Comparison of ENCODE assay signal across 16 cellular contexts in the genomic region with DNA sequence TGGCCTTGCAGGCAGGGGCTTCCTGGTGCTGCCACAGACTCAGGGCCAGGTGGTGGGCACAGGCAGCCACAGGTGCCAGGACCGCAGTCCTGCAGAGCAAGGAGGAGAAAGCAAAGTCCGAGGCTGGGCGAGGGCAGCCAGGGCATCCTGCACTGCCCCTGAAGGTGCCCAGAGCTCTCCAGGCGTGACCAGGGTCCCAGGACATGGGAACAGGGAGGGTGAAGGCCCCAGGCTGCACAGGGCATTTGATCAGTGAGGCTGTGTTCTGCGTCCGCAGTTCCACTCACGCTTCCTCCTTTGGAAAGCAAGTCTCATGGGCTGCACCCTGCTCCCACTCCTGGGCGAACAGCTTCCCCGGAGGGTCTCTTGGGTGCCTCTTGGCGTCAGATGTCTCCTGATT. TPM values are rescaled to one million over a fixed set of nuclear protein-coding genes. Genes with fewer than 3 reads are reported as not detected.
DNase-seq lines count a peak whose midpoint lies in the region; ATAC-seq, FAIRE-seq and TF ChIP-seq lines count a peak whose summit lies in the region.
"Had no signal": no experiment of that assay in that cellular context is flagged by ENCODE, and none has a peak within 500 bp of the region (broad histone marks: within the 10 kb centered on the region; RNA-seq: fewer than 3 reads in every experiment).

No MANE protein-coding gene starts in this region.

- POLR2A ChIA-PET in GM12878 (lab: Charles Lee), result interaction anchor here (0.6 to 2.1 kb wide), 9 partner anchors 15 to 657 kb away, joined by 3 to 14 read pairs (median 3); no protein-coding TSS in a partner anchor
- POLR2A ChIA-PET in naive thymus-derived CD8-positive, alpha-beta T cell (lab: Charles Lee), result interaction anchor here (1.2 kb wide), 1 partner anchor 43 kb away, joined by 5 read pairs; the partner anchor contains the start of gene ABLIM2
- POLR2A ChIA-PET in activated CD4-positive, alpha-beta T cell treated with anti-CD3 and anti-CD28 coated beads, Interleukin-2, amount 10 ng/mL, durations not matched to agents 7 days and 5 days (lab: Charles Lee), result no interaction called here

- H3K4me1 Mint-ChIP-seq in naive thymus-derived CD8-positive, alpha-beta T cell, result peaks cover 27 to 75% (median 67%) of the 10 kb centered on the region in 4 donors
- H3K4me1 Mint-ChIP-seq in activated CD4-positive, alpha-beta T cell treated with anti-CD3 and anti-CD28 coated beads, Interleukin-2, amount 10 ng/mL, durations not matched to agents 7 days and 5 days, result peaks cover 42% of the 10 kb centered on the region

- peaks cover 0 to 7% (median 0%) of the 10 kb centered on the region in 3 donors for H3K36me3 Mint-ChIP-seq in naive thymus-derived CD8-positive, alpha-beta T cell
- H3K36me3 Mint-ChIP-seq in activated CD4-positive, alpha-beta T cell treated with anti-CD3 and anti-CD28 coated beads, Interleukin-2, amount 10 ng/mL, durations not matched to agents 7 days and 5 days (ENCODE audit: low read depth), result no peaks in the 10 kb centered on the region

- intact Hi-C loops in GM12878 (cut with micrococcal nuclease; ENCODE audit: unreplicated experiment), result no loop called here

- H3K4me3 ChIP-seq in BLaER1 (peak overlapping the region; percentile 73), GM12878 (peak overlapping the region; percentile 74)

- in situ Hi-C loops in GM12878 (cut with MboI), result no loop called here

- H3K9me3 ChIP-seq in BLaER1 (no peaks in the 10 kb centered on the region), GM12878 (replicated peaks; ENCODE audit: control insufficient read depth, insufficient read depth, low read length) (no peaks in the 10 kb centered on the region)
- H3K9me3 ChIP-seq: heart right ventricle, Peyer's patch, thyroid gland had no signal

- H3K27ac ChIP-seq in BLaER1 (peak overlapping the region; percentile 96), GM12878 (ENCODE audit: control insufficient read depth, insufficient read depth) (peak overlapping the region; percentile 94)

- H3K36me3 ChIP-seq in BLaER1, result peaks cover 5% of the 10 kb centered on the region; the same call in 1 of the 2 replicates
- H3K36me3 ChIP-seq in GM12878 (ENCODE audit: control insufficient read depth in 2 of 2, insufficient read depth in 2 of 2, low read length in 1 of 2), result peaks cover 3 to 7% of the 10 kb centered on the region in 2 experiments; a peak in 2 of 4 replicates
- H3K36me3 ChIP-seq: Peyer's patch, thyroid gland had no signal

- H3K9me3 Mint-ChIP-seq in naive thymus-derived CD8-positive, alpha-beta T cell, result no peaks in the 10 kb centered on the region
- H3K9me3 Mint-ChIP-seq in activated CD4-positive, alpha-beta T cell treated with anti-CD3 and anti-CD28 coated beads, Interleukin-2, amount 10 ng/mL, durations not matched to agents 7 days and 5 days, result no peaks in the 10 kb centered on the region
- H3K9me3 Mint-ChIP-seq: activated CD4-positive, alpha-beta memory T cell treated with anti-CD3 and anti-CD28 coated beads for 36 hours had no signal

- no peak overlapping the region; the same call in 1 of the 2 replicates for H2AFZ ChIP-seq in GM12878 (ENCODE audit: control insufficient read depth, low read depth, low read length)

- RAD21 ChIA-PET in GM12878 (lab: Charles Lee; ENCODE audit: unreplicated experiment), result interaction anchor here (0.9 to 2.7 kb wide), 10 partner anchors 10 to 234 kb away, joined by 3 to 22 read pairs (median 4); no protein-coding TSS in a partner anchor

- peak overlapping the region in 7 of 10 donors; percentile 12 to 96 (median 94) for H3K4me3 Mint-ChIP-seq in naive thymus-derived CD8-positive, alpha-beta T cell
- H3K4me3 Mint-ChIP-seq in activated CD4-positive, alpha-beta T cell treated with anti-CD3 and anti-CD28 coated beads, Interleukin-2, amount 10 ng/mL, durations not matched to agents 7 days and 5 days, result no peak overlapping the region

- no peak for TF ChIP-seq RAD21 in GM12878 (IDR thresholded peaks at IDR 0.05; ENCODE audit: insufficient read depth, low read depth, low read length)

- peak; percentile 2; the same call in 2 of the 3 replicates for ATAC-seq in GM12878
- ATAC-seq in naive thymus-derived CD8-positive, alpha-beta T cell, result no peak
- ATAC-seq in HG02885 (IDR thresholded peaks at IDR 0.05; ENCODE audit: poor library complexity, unreplicated experiment), result no peak
- ATAC-seq in HG02759 (IDR thresholded peaks at IDR 0.05; ENCODE audit: unreplicated experiment), result no peak
- ATAC-seq: heart right ventricle, left colon had no signal

- H3K4me1 ChIP-seq in BLaER1 (peaks cover 100% of the 10 kb centered on the region), GM12878 (ENCODE audit: control insufficient read depth, insufficient read depth, low read length) (peaks cover 62% of the 10 kb centered on the region)

- BruUV-seq in GM12878 (replicated peaks; lab: Mats Ljungman, UMichigan), result no TSS peak

- TF ChIP-seq POLR2A in GM12891 (IDR thresholded peaks at IDR 0.05; ENCODE audit: low read depth, low read length) (no peak), GM12878 (IDR thresholded peaks at IDR 0.05; ENCODE audit: low read depth, low read length) (no peak)

- no peaks in the 10 kb centered on the region for H3K27me3 Mint-ChIP-seq in naive thymus-derived CD8-positive, alpha-beta T cell
- no peaks in the 10 kb centered on the region for H3K27me3 Mint-ChIP-seq in activated CD4-positive, alpha-beta T cell treated with anti-CD3 and anti-CD28 coated beads, Interleukin-2, amount 10 ng/mL, durations not matched to agents 7 days and 5 days
- H3K27me3 Mint-ChIP-seq: activated CD4-positive, alpha-beta memory T cell treated with anti-CD3 and anti-CD28 coated beads for 36 hours had no signal

- 32% methylated on average over 10 of the region's 10 CpGs for WGBS in GM12878 (ENCODE audit: insufficient coverage, insufficient replicate concordance, low lambda C conversion rate, missing lambda C conversion rate)

- DNase-seq in GM12891 (ENCODE audit: insufficient read length, low spot score) (no peak), GM12878 (ENCODE audit: low read depth, low spot score) (no peak), NCI-H1105 (lab: John Stamatoyannopoulos, UW) (no peak)
- DNase-seq in naive thymus-derived CD8-positive, alpha-beta T cell, result no peak
- DNase-seq in activated CD4-positive, alpha-beta T cell treated with anti-CD3 and anti-CD28 coated beads, Interleukin-2, amount 10 ng/mL, durations not matched to agents 7 days and 5 days, result no peak
- DNase-seq: heart right ventricle, NCI-H1436, NCI-H510A, nucleus accumbens, thyroid gland had no signal

- CTCF ChIA-PET in GM12878 (lab: Yijun Ruan, JAX), result interaction anchor here (0.9 to 2.6 kb wide), 11 partner anchors 10 to 234 kb away, joined by 3 to 29 read pairs (median 4); no protein-coding TSS in a partner anchor
- CTCF ChIA-PET in activated CD4-positive, alpha-beta T cell treated with anti-CD3 and anti-CD28 coated beads, Interleukin-2, amount 10 ng/mL, durations not matched to agents 7 days and 5 days (lab: Charles Lee), result interaction anchor here (1.3 kb wide), 1 partner anchor 8 kb away, joined by 4 read pairs; no protein-coding TSS in a partner anchor

- H4K20me1 ChIP-seq in BLaER1 (peaks cover 53% of the 10 kb centered on the region), GM12878 (ENCODE audit: control insufficient read depth, insufficient read depth) (no peaks in the 10 kb centered on the region)

- no peak for TF ChIP-seq CTCF in GM12878 (IDR thresholded peaks at IDR 0.05 in 2 of 3, conservative IDR thresholded peaks at IDR 0.05 in 1 of 3; ENCODE audit: control insufficient read depth in 2 of 3, extremely low read depth in 1 of 3, insufficient read depth in 1 of 3, low read depth in 3 of 3, low read length in 3 of 3)

- H3K4me2 ChIP-seq in BLaER1 (peak overlapping the region; percentile 99), GM12878 (ENCODE audit: control insufficient read depth, insufficient read depth) (peak overlapping the region; percentile 100)

- no peak for TF ChIP-seq EP300 in GM12878 (IDR thresholded peaks at IDR 0.05; ENCODE audit: borderline replicate concordance in 1 of 2, control insufficient read depth in 1 of 2, low read depth in 2 of 2, low read length in 2 of 2)

- SMC1A ChIA-PET in GM12878 (lab: Charles Lee; ENCODE audit: uncharacterized antibody, unreplicated experiment), result interaction anchor here (0.6 to 3.0 kb wide), 10 partner anchors 10 to 39 kb away, joined by 3 to 19 read pairs (median 6); no protein-coding TSS in a partner anchor

- FAIRE-seq in GM12891 (lab: Jason Lieb, UNC) (peak; percentile 38), GM12878 (lab: Jason Lieb, UNC) (peak; percentile 35)

- peak overlapping the region; percentile 78 for H3K9ac ChIP-seq in BLaER1
- peak overlapping the region; percentile 91 for H3K9ac ChIP-seq in GM12878 (ENCODE audit: control insufficient read depth, insufficient read depth, low read length)

- H3K27me3 ChIP-seq in BLaER1, result no peaks in the 10 kb centered on the region
- H3K27me3 ChIP-seq in GM12878 (replicated peaks in 1 of 2; ENCODE audit: control insufficient read depth in 2 of 2, insufficient read depth in 2 of 2, low read length in 1 of 2), result no peaks in the 10 kb centered on the region
- H3K27me3 ChIP-seq: heart right ventricle, Peyer's patch, thyroid gland had no signal

- H3K79me2 ChIP-seq in GM12878 (ENCODE audit: control insufficient read depth, insufficient read depth, low read length), result peaks cover 60% of the 10 kb centered on the region

- peak overlapping the region in 6 of 10 donors; percentile 12 to 91 (median 81) for H3K27ac Mint-ChIP-seq in naive thymus-derived CD8-positive, alpha-beta T cell
- no peak overlapping the region for H3K27ac Mint-ChIP-seq in activated CD4-positive, alpha-beta T cell treated with anti-CD3 and anti-CD28 coated beads, Interleukin-2, amount 10 ng/mL, durations not matched to agents 7 days and 5 days

RNA-seq across cellular contexts. Expression of gene SH3TC1, which starts 3.0 kb away (rescaled TPM):
- polyA plus RNA-seq in GM12891 (2012; ENCODE audit: low read depth, missing spikeins), result 18.5 TPM
- total RNA-seq in GM12878 (2013; cell fraction: nucleolus; rRNA removed), result 199 and 223 TPM in 2 replicates
- 30.4 and 33.1 TPM in 2 replicates for total RNA-seq in GM12878 (2014; rRNA removed)
- total RNA-seq in GM12878 (2014; rRNA removed; fragmentation: Illumina TruSeq; extraction: Trizol), result 14.6 and 15.4 TPM in 2 replicates
- total RNA-seq in GM12878 (2021), result 39.6 and 47.0 TPM in 2 replicates
- polyA plus RNA-seq in GM12878 (2011; ENCODE audit: low read depth), result 11.1 TPM
- 13.0 and 19.8 TPM in 2 replicates for polyA plus RNA-seq in GM12878 (2011; rRNA removed)
- polyA plus RNA-seq in GM12878 (2011; cell fraction: cytosol; rRNA removed), result 23.9 and 42.0 TPM in 2 replicates
- polyA plus RNA-seq in GM12878 (2011; cell fraction: nucleus; rRNA removed), result 186 and 189 TPM in 2 replicates
- 21.8 and 26.5 TPM in 2 replicates for polyA plus RNA-seq in GM12878 (2012)
- polyA plus RNA-seq in GM12878 (2014; fragmentation: Illumina TruSeq; extraction: Trizol), result 2.6 and 7.4 TPM in 2 replicates
- under 1 TPM; 0.19 to 0.62 TPM for polyA plus RNA-seq in GM12878 (2014; fragmentation: Nextera tagmentation; extraction: Ambion mirVana)
- 28.4 and 31.8 TPM in 2 replicates for polyA plus RNA-seq in GM12878 (2014; rRNA removed)
- polyA plus RNA-seq in GM12878 (2016; fragmentation: Nextera tagmentation; extraction: Ambion mirVana), result 10 to 100 TPM; 17.0 to 19.8 TPM
- 23.7 and 77.3 TPM in 2 replicates for polyA minus RNA-seq in GM12878 (2011; rRNA and poly(A)+ RNA removed)
- polyA minus RNA-seq in GM12878 (2011; cell fraction: cytosol; rRNA and poly(A)+ RNA removed), result 22.4 and 33.3 TPM in 2 replicates
- 101 and 153 TPM in 2 replicates for polyA minus RNA-seq in GM12878 (2011; cell fraction: nucleus; rRNA and poly(A)+ RNA removed)
- total RNA-seq in naive thymus-derived CD8-positive, alpha-beta T cell, result 10 to 100 TPM; 14.6 to 17.4 TPM
- 1 to 10 TPM; 3.7 to 6.5 (median 5.1) TPM for polyA plus RNA-seq in naive thymus-derived CD8-positive, alpha-beta T cell
- 10 to 100 TPM in 1 of 2 experiments, 1 to 10 TPM in 1; 8.2 to 10.8 TPM for total RNA-seq in activated CD4-positive, alpha-beta T cell treated with anti-CD3 and anti-CD28 coated beads, Interleukin-2, amount 10 ng/mL, durations not matched to agents 7 days and 5 days

RNA-seq across cellular contexts. Expression of gene ABLIM2, which starts 43.5 kb away (rescaled TPM):
- 0.23 TPM for polyA plus RNA-seq in GM12891 (2012; ENCODE audit: low read depth, missing spikeins)
- total RNA-seq in GM12878 (2013; cell fraction: nucleolus; rRNA removed), result 0.37 and 0.42 TPM in 2 replicates
- total RNA-seq in GM12878 (2014; rRNA removed) (not detected in 2 replicates), GM12878 (2014; rRNA removed; fragmentation: Illumina TruSeq; extraction: Trizol) (not detected in 2 replicates), GM12878 (2021) (0.15 TPM in 1 of 2 replicates, not detected in the other)
- polyA plus RNA-seq in GM12878 (2011; ENCODE audit: low read depth), result not detected
- polyA plus RNA-seq in GM12878 (2011; rRNA removed) (0.04 and 0.05 TPM in 2 replicates), GM12878 (2014; fragmentation: Illumina TruSeq; extraction: Trizol) (0.33 TPM in 1 of 2 replicates, not detected in the other), GM12878 (2014; fragmentation: Nextera tagmentation; extraction: Ambion mirVana) (under 1 TPM in 1 of 2 experiments, not detected in 1; 0.03 TPM), GM12878 (2014; rRNA removed) (not detected in 2 replicates), GM12878 (2016; fragmentation: Nextera tagmentation; extraction: Ambion mirVana) (not detected)
- 0.03 TPM in 2 replicates for polyA plus RNA-seq in GM12878 (2011; cell fraction: cytosol; rRNA removed)
- polyA plus RNA-seq in GM12878 (2011; cell fraction: nucleus; rRNA removed), result 0.09 and 1.5 TPM in 2 replicates
- 0.07 and 0.14 TPM in 2 replicates for polyA plus RNA-seq in GM12878 (2012)
- not detected in 2 replicates for polyA minus RNA-seq in GM12878 (2011; rRNA and poly(A)+ RNA removed)
- polyA minus RNA-seq in GM12878 (2011; cell fraction: cytosol; rRNA and poly(A)+ RNA removed), result not detected in 2 replicates
- polyA minus RNA-seq in GM12878 (2011; cell fraction: nucleus; rRNA and poly(A)+ RNA removed), result 0.29 TPM in 1 of 2 replicates, not detected in the other
- total RNA-seq in naive thymus-derived CD8-positive, alpha-beta T cell, result 1 to 10 TPM; 4.4 to 4.9 TPM
- polyA plus RNA-seq in naive thymus-derived CD8-positive, alpha-beta T cell, result 1 to 10 TPM in 1 of 3 donors, under 1 TPM in 2; 0.47 to 2.4 (median 0.57) TPM
- under 1 TPM; 0.30 to 0.79 TPM for total RNA-seq in activated CD4-positive, alpha-beta T cell treated with anti-CD3 and anti-CD28 coated beads, Interleukin-2, amount 10 ng/mL, durations not matched to agents 7 days and 5 days
